8 cellular contexts compared by ENCODE assay signal in the genomic region with DNA sequence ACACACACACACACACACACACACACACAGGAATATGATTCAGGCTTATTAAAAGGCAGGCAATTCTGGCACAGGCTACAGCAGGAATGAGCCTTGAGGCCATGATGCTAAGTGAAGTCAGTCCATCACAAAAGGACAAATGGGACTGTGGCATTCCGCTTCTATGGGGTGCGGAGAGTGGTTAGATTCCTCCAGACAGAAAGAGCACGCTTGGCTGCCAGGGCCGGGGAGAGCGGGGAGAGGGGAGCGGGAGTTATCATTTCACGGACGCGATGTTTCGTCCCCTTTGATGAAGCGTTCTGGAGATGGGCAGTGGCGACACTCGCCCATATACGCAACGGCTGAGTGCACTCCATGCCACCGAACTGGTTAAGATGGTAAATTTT. TPM values are rescaled to one million over a fixed set of nuclear protein-coding genes. Genes with fewer than 3 reads are reported as not detected.
DNase-seq lines count a peak whose midpoint lies in the region; ATAC-seq and TF ChIP-seq lines count a peak whose summit lies in the region.

No MANE protein-coding gene starts in this region.

- no peak for TF ChIP-seq POLR2A in uterus (IDR thresholded peaks at IDR 0.05)

- H3K4me3 ChIP-seq in uterus = peak overlapping the region; percentile 38 to 57

- no peaks in the 10 kb centered on the region for H3K36me3 ChIP-seq in uterus

- H3K9me3 ChIP-seq in uterus = no peaks in the 10 kb centered on the region

- H3K27me3 ChIP-seq in uterus = no peaks in the 10 kb centered on the region

- H3K27ac ChIP-seq in epithelial cell of prostate = no peak overlapping the region
- H3K27ac ChIP-seq in uterus = peak overlapping the region; percentile 87 to 93

- intact Hi-C loops in uterus (cut with DNase I; ENCODE audit: low total_unique reads) = loop anchor here (10.0 kb wide), 1 partner anchor 189 kb away; no protein-coding TSS in a partner anchor

- peak; percentile 16 for ATAC-seq in HG02588 (IDR thresholded peaks at IDR 0.05; ENCODE audit: unreplicated experiment)

- no peaks in the 10 kb centered on the region for H3K4me1 ChIP-seq in uterus

- TF ChIP-seq CTCF in uterus (IDR thresholded peaks at IDR 0.05) = no peak

- DNase-seq in NCI-H748 (lab: John Stamatoyannopoulos, UW; ENCODE audit: unreplicated experiment) = peak; percentile 63
- no peak for DNase-seq in NCI-H748 treated with DMSO at 0.1 percent for 48 hours (lab: John Stamatoyannopoulos, UW)
- DNase-seq in SK-N-DZ (ENCODE audit: low spot score) = peak; percentile 59
- DNase-seq in epithelial cell of prostate (ENCODE audit: low read depth, low spot score) = peak; percentile 34
- DNase-seq in midbrain (lab: John Stamatoyannopoulos, UW) = peak; percentile 42
- DNase-seq in uterus = peak in 1 of 2 donors; percentile 43
- no peak for DNase-seq in NK-92 treated with Interleukin-12 subunit alpha and Interleukin-12 subunit beta, amount 100 ng/mL, for 24 hours (lab: John Stamatoyannopoulos, UW)

RNA-seq across cellular contexts. Expression of gene FAM174B, which starts 58.5 kb away (rescaled TPM):
- polyA plus RNA-seq in SK-N-DZ (2014; cell fraction: cytosol; rRNA removed) = 10.8 and 17.9 TPM in 2 replicates
- 3.7 and 5.4 TPM in 2 replicates for polyA plus RNA-seq in SK-N-DZ (2014; cell fraction: nucleus; rRNA removed)
- 10 to 100 TPM in 1 of 4 donors, 1 to 10 TPM in 2, under 1 TPM in 1; 0.51 to 41.8 (median 5.5) TPM for total RNA-seq in uterus

Comparison
In these comparisons a context has a peak if more than half of its experiments do, and no peak if none do; other contexts are left out.
1. DNase-seq: peak in NCI-H748 (single experiment), SK-N-DZ (single experiment), epithelial cell of prostate (single experiment) and midbrain (single experiment); none in NCI-H748 treated with DMSO at 0.1 percent for 48 hours (single experiment) and NK-92 treated with Interleukin-12 subunit alpha and Interleukin-12 subunit beta, amount 100 ng/mL, for 24 hours (single experiment).